ENCODE assay signal across 8 cellular contexts in genomic region chr6:6696867-6697531, GRCh38.
DNase-seq lines count a peak whose midpoint lies in the region; ATAC-seq and TF ChIP-seq lines count a peak whose summit lies in the region.

No MANE protein-coding gene starts in this region.

- H3K4me2 ChIP-seq in IMR-90 (ENCODE audit: low read depth, low read length), result no peak overlapping the region

- in situ Hi-C loops in IMR-90 (cut with MboI; ENCODE audit: low sequenced_read_pairs), result loop anchor here (25.0 kb wide), 1 partner anchor 915 kb away; no protein-coding TSS in a partner anchor

- ATAC-seq in IMR-90 (ENCODE audit: low read depth) (peak; percentile 32), GM21529 (IDR thresholded peaks at IDR 0.05; ENCODE audit: unreplicated experiment) (no peak), GM21367 (IDR thresholded peaks at IDR 0.05; ENCODE audit: unreplicated experiment) (no peak)

- intact Hi-C loops in IMR-90 (cut with micrococcal nuclease), result no loop called here

- H3K4me3 ChIP-seq in IMR-90 (ENCODE audit: insufficient read depth, low read depth, low read length) (no peak overlapping the region), Peyer's patch (no peak overlapping the region)

- no peak overlapping the region for H2AK9ac ChIP-seq in IMR-90 (replicated peaks; ENCODE audit: low read depth, low read length, poor library complexity)

- no peak overlapping the region for H3K9ac ChIP-seq in IMR-90 (ENCODE audit: low read depth, low read length)

- peaks cover 6% of the 10 kb centered on the region for H3K9me1 ChIP-seq in IMR-90 (ENCODE audit: insufficient read depth, low read length)

- no peak overlapping the region for H2BK20ac ChIP-seq in IMR-90 (ENCODE audit: low read depth, low read length)

- H3K27me3 ChIP-seq in IMR-90 (ENCODE audit: control insufficient read depth, insufficient read depth, low read length) (no peaks in the 10 kb centered on the region), Peyer's patch (no peaks in the 10 kb centered on the region)

- dilution Hi-C loops in IMR-90 (cut with HindIII; ENCODE audit: low sequenced_read_pairs, unreplicated experiment), result no loop called here

- H4K5ac ChIP-seq in IMR-90 (ENCODE audit: low read depth, low read length), result no peak overlapping the region

- POLR2A ChIA-PET in IMR-90 (lab: Charles Lee; ENCODE audit: unreplicated experiment), result no interaction called here

- H3K4ac ChIP-seq in IMR-90 (ENCODE audit: low read depth, low read length), result no peak overlapping the region

- no peak overlapping the region for H2BK15ac ChIP-seq in IMR-90 (ENCODE audit: low read depth, low read length)

- H3K23ac ChIP-seq in IMR-90 (ENCODE audit: low read depth, low read length), result no peak overlapping the region

- peak; percentile 49 for DNase-seq in DMS114 treated with DMSO at 0.1 percent for 48 hours (lab: John Stamatoyannopoulos, UW; ENCODE audit: unreplicated experiment)
- DNase-seq in IMR-90, result peak; percentile 65
- DNase-seq in Peyer's patch, result peak; percentile 30 to 84 (median 82)
- no peak for DNase-seq in epithelial cell of prostate (ENCODE audit: low read depth, low spot score)
- DNase-seq in myocyte (ENCODE audit: low read depth), result peak; percentile 58
- DNase-seq in T1000 (lab: John Stamatoyannopoulos, UW), result no peak

- H3K9me3 ChIP-seq in IMR-90 (ENCODE audit: control insufficient read depth, insufficient read depth, low read length) (no peaks in the 10 kb centered on the region), Peyer's patch (no peaks in the 10 kb centered on the region)

- no peak overlapping the region for H3K18ac ChIP-seq in IMR-90 (ENCODE audit: low read depth, low read length)

- H2AK5ac ChIP-seq in IMR-90 (ENCODE audit: low read depth, low read length), result no peak overlapping the region

- no peak for TF ChIP-seq POLR2A in IMR-90 (IDR thresholded peaks at IDR 0.05; ENCODE audit: low read depth, low read length)
- no peak for TF ChIP-seq POLR2A in Peyer's patch (IDR thresholded peaks at IDR 0.05)

- H2BK5ac ChIP-seq in IMR-90 (ENCODE audit: low read depth, low read length, poor library complexity, severe bottlenecking), result no peak overlapping the region

- no peaks in the 10 kb centered on the region for H3K79me1 ChIP-seq in IMR-90 (ENCODE audit: low read depth in 1 of 2, low read length in 2 of 2)

- no peaks in the 10 kb centered on the region for H3K36me3 ChIP-seq in IMR-90 (ENCODE audit: control insufficient read depth, insufficient read depth, low read length)
- H3K36me3 ChIP-seq in Peyer's patch, result no peaks in the 10 kb centered on the region

- BruUV-seq in IMR-90 (replicated peaks; lab: Mats Ljungman, UMichigan), result no TSS peak

- CTCF ChIA-PET in IMR-90 (lab: Yijun Ruan, JAX), result interaction anchor here (0.5 to 0.8 kb wide), 4 partner anchors 20 to 1309 kb away, joined by 3 to 4 read pairs (median 3); no protein-coding TSS in a partner anchor

- H3K14ac ChIP-seq in IMR-90 (replicated peaks; ENCODE audit: low read depth, low read length), result no peak overlapping the region

- peak overlapping the region; percentile 29 for H2AFZ ChIP-seq in IMR-90 (replicated peaks; ENCODE audit: low read length, poor library complexity)

- H4K91ac ChIP-seq in IMR-90 (ENCODE audit: insufficient read depth, low read depth, low read length), result no peak overlapping the region

- no peak overlapping the region for H2BK120ac ChIP-seq in IMR-90 (ENCODE audit: low read depth, low read length)

- H3K27ac ChIP-seq in IMR-90 (ENCODE audit: insufficient read depth, low read length) (no peak overlapping the region), Peyer's patch (peak overlapping the region in 2 of 4 donors; percentile 39 to 76), epithelial cell of prostate (peak overlapping the region; percentile 50)

- no peak overlapping the region for H4K8ac ChIP-seq in IMR-90 (ENCODE audit: low read depth in 2 of 2, low read length in 2 of 2)

- H3K4me1 ChIP-seq in IMR-90 (ENCODE audit: control insufficient read depth, insufficient read depth, low read length), result peaks cover 5% of the 10 kb centered on the region; the same call in 1 of the 2 replicates
- peaks cover 0 to 57% (median 5%) of the 10 kb centered on the region in 4 donors for H3K4me1 ChIP-seq in Peyer's patch

- no peaks in the 10 kb centered on the region for H4K20me1 ChIP-seq in IMR-90 (ENCODE audit: insufficient read depth, low read length)

- peak; percentile 64 for TF ChIP-seq RAD21 in IMR-90 (IDR thresholded peaks at IDR 0.05; ENCODE audit: low read length)

- WGBS in IMR-90 (ENCODE audit: extremely low coverage in 2 of 2, insufficient read length in 1 of 2), 2 experiments, result 90% methylated on average over 2 of the region's 9 CpGs; no CpG with 5 or more reads in 1 of the 2 experiments

- H3K56ac ChIP-seq in IMR-90 (ENCODE audit: extremely low read depth, insufficient read depth, low read length), result no peak overlapping the region

- peak; percentile 68 for TF ChIP-seq CTCF in IMR-90 (conservative IDR thresholded peaks at IDR 0.05; ENCODE audit: low read depth, low read length)
- peak in 5 of 6 experiments; percentile 5 to 74 (median 61) for TF ChIP-seq CTCF in Peyer's patch (IDR thresholded peaks at IDR 0.05)

TF ChIP-seq in IMR-90, 13 proteins besides CTCF, POLR2A, EP300 and RAD21:
- no peak for TF ChIP-seq NFE2L2 (IDR thresholded peaks at IDR 0.05; ENCODE audit: low read depth, low read length)
- no peak for TF ChIP-seq FOS (IDR thresholded peaks at IDR 0.05; ENCODE audit: low read depth, low read length)
- TF ChIP-seq SMC3 (IDR thresholded peaks at IDR 0.05; ENCODE audit: low read depth, low read length), result peak; percentile 53; the same call in 1 of the 2 replicates
- no peak for TF ChIP-seq BHLHE40 (IDR thresholded peaks at IDR 0.05; ENCODE audit: low read depth, low read length)
- no peak for TF ChIP-seq CHD1 (IDR thresholded peaks at IDR 0.05; ENCODE audit: low read depth, low read length)
- TF ChIP-seq RCOR1 (IDR thresholded peaks at IDR 0.05; ENCODE audit: insufficient replicate concordance, low read length), result no peak
- TF ChIP-seq CEBPB (IDR thresholded peaks at IDR 0.05; ENCODE audit: low read depth, low read length), result no peak

Comparison
In these comparisons a context has a peak if more than half of its experiments do, and no peak if none do; other contexts are left out.
1. DNase-seq: peak in DMS114 treated with DMSO at 0.1 percent for 48 hours (single experiment), IMR-90 (single experiment), Peyer's patch (3 of 3) and myocyte (single experiment); none in epithelial cell of prostate (single experiment) and T1000 (single experiment).